Comparison of ENCODE assay signal across 13 cellular contexts in genomic region chr7:101411477-101411954, GRCh38. TPM values are rescaled to one million over a fixed set of nuclear protein-coding genes. Genes with fewer than 3 reads are reported as not detected.
DNase-seq lines count a peak whose midpoint lies in the region; ATAC-seq and TF ChIP-seq lines count a peak whose summit lies in the region.
"Had no signal": no experiment of that assay in that cellular context is flagged by ENCODE, and none has a peak within 500 bp of the region (broad histone marks: within the 10 kb centered on the region; RNA-seq: fewer than 3 reads in every experiment).

No MANE protein-coding gene starts in this region.

- H3K27ac ChIP-seq in left ventricle myocardium inferior (replicated peaks) (no peak overlapping the region), right lobe of liver (no peak overlapping the region), SJCRH30 (no peak overlapping the region)
- H3K27ac ChIP-seq: stomach had no signal

- H3K4me3 ChIP-seq in left ventricle myocardium inferior (no peak overlapping the region), right lobe of liver (no peak overlapping the region), SJCRH30 (no peak overlapping the region)
- H3K4me3 ChIP-seq: stomach had no signal

- peaks cover 27% of the 10 kb centered on the region for H3K9me3 ChIP-seq in left ventricle myocardium inferior (replicated peaks)
- no peaks in the 10 kb centered on the region for H3K9me3 ChIP-seq in T-helper 17 cell (ENCODE audit: control insufficient read depth, low read length, poor library complexity, severe bottlenecking)
- no peaks in the 10 kb centered on the region for H3K9me3 ChIP-seq in right lobe of liver
- peaks cover 15% of the 10 kb centered on the region for H3K9me3 ChIP-seq in SJCRH30 (replicated peaks)

- H3K4me1 ChIP-seq in left ventricle myocardium inferior, result no peaks in the 10 kb centered on the region
- no peaks in the 10 kb centered on the region for H3K4me1 ChIP-seq in right lobe of liver
- H3K4me1 ChIP-seq in SJCRH30, result no peaks in the 10 kb centered on the region; the same call in 1 of the 2 replicates

- peak overlapping the region; percentile 37 for H3K4me3 Mint-ChIP-seq in T-helper 17 cell

- H3K36me3 Mint-ChIP-seq in T-helper 17 cell (ENCODE audit: low read depth), result peaks cover 2% of the 10 kb centered on the region

- peaks cover 32% of the 10 kb centered on the region for H3K27me3 Mint-ChIP-seq in T-helper 17 cell

- no peak overlapping the region for H3K27ac Mint-ChIP-seq in T-helper 17 cell

- TF ChIP-seq CTCF in left ventricle myocardium inferior (IDR thresholded peaks at IDR 0.05; ENCODE audit: borderline replicate concordance), result peak; percentile 5
- no peak for TF ChIP-seq CTCF in right lobe of liver (IDR thresholded peaks at IDR 0.05)

- H3K36me3 ChIP-seq in left ventricle myocardium inferior (no peaks in the 10 kb centered on the region), right lobe of liver (no peaks in the 10 kb centered on the region), SJCRH30 (no peaks in the 10 kb centered on the region)
- H3K36me3 ChIP-seq: stomach had no signal

- H3K27me3 ChIP-seq in left ventricle myocardium inferior (ENCODE audit: low read depth) (peaks cover 51% of the 10 kb centered on the region), right lobe of liver (no peaks in the 10 kb centered on the region), SJCRH30 (no peaks in the 10 kb centered on the region)

- H3K4me1 Mint-ChIP-seq in T-helper 17 cell, result peaks cover 7% of the 10 kb centered on the region

- intact Hi-C loops in left ventricle myocardium inferior (cut with micrococcal nuclease) (no loop called here), left ventricle myocardium superior (cut with micrococcal nuclease) (no loop called here), right lobe of liver (cut with DNase I) (loop anchor here in 1 of 2 donors (10.0 kb wide), 1 partner anchor 47 kb away; the partner anchor contains the start of gene COL26A1), head of caudate nucleus (cut with DNase I) (no loop called here)

- WGBS in right lobe of liver (ENCODE audit: insufficient coverage, low coverage, low lambda C conversion rate, missing lambda C conversion rate), result 19% methylated on average over 6 of the region's 6 CpGs

- no peak for TF ChIP-seq POLR2A in right lobe of liver (IDR thresholded peaks at IDR 0.05)

- DNase-seq in left ventricle myocardium inferior (no peak), left ventricle myocardium superior (no peak), T-helper 17 cell (no peak), right lobe of liver (no peak), SJCRH30 (no peak), head of caudate nucleus (no peak), dedifferentiated amniotic fluid mesenchymal stem cell (ENCODE audit: extremely low spot score) (no peak)
- DNase-seq: cerebellar nuclear complex, NCI-H187 had no signal

- ATAC-seq in left ventricle myocardium superior (no peak), T-helper 17 cell (no peak), right lobe of liver (peak in 3 of 4 donors; percentile 11 to 24 (median 17)), GM18519 (IDR thresholded peaks at IDR 0.05; ENCODE audit: low FRiP score, unreplicated experiment) (no peak)

RNA-seq across cellular contexts. Expression of gene COL26A1, which starts 48.8 kb away (rescaled TPM):
- total RNA-seq in left ventricle myocardium inferior, result not detected
- not detected for total RNA-seq in left ventricle myocardium superior
- not detected for total RNA-seq in T-helper 17 cell
- 1 to 10 TPM; 1.4 to 5.4 (median 3.0) TPM for total RNA-seq in right lobe of liver
- 0.05 and 0.10 TPM in 2 replicates for total RNA-seq in SJCRH30 (2014; rRNA removed; shearing (Covaris generic))
- total RNA-seq: fibroblast of lung, osteoblast had no signal

Comparison
In these comparisons a context has a peak if more than half of its experiments do, and no peak if none do; other contexts are left out.
1. ATAC-seq: peak in right lobe of liver (3 of 4); none in left ventricle myocardium superior (single experiment), T-helper 17 cell (single experiment) and GM18519 (single experiment).